1 cellular context compared by ENCODE assay signal in the genomic region with DNA sequence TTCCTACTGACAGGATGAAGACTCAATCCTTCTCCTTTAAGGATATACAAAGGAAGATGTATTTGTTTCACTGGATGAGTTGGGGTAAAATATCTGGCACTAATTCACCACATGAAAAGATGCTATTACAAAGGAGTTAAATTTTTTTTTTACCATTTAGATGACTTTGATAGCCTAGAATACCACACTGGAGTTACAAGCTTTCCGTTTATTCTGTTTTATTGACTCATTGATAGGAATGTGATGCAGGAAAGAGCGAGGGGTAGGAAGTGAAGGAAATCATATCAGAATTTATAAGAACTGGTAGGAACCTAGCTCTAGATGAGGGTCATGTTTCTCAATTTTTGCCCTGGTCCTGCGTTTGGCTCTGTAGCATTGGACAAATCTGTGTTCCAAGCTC.
A peak's percentile ranks its signal among the peaks of the same experiment; 100 is the strongest.
TF ChIP-seq lines count a peak whose summit lies in the region.

No MANE protein-coding gene starts in this region.

TF ChIP-seq in endothelial cell of umbilical vein, 7 proteins besides CTCF, POLR2A, EP300 and RAD21:
- TF ChIP-seq, protein P1, sequence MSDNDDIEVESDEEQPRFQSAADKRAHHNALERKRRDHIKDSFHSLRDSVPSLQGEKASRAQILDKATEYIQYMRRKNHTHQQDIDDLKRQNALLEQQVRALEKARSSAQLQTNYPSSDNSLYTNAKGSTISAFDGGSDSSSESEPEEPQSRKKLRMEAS (IDR thresholded peaks at IDR 0.05; ENCODE audit: insufficient read depth, insufficient read length) = no peak
- no peak for TF ChIP-seq MYC (IDR thresholded peaks at IDR 0.05; ENCODE audit: low read depth, low read length)
- peak; percentile 46 for TF ChIP-seq POLR2AphosphoS5 (IDR thresholded peaks at IDR 0.05; ENCODE audit: insufficient read depth, low read depth, low read length)
- TF ChIP-seq GATA2 (IDR thresholded peaks at IDR 0.05; ENCODE audit: insufficient read depth, insufficient read length, low read depth, low read length) = peak; percentile 96
- TF ChIP-seq FOS (IDR thresholded peaks at IDR 0.05; ENCODE audit: borderline replicate concordance, insufficient read depth, low read length) = peak; percentile 63
- peak; percentile 58 for TF ChIP-seq JUN (IDR thresholded peaks at IDR 0.05; ENCODE audit: borderline replicate concordance, insufficient read depth, insufficient read length, low read depth)
